32 cellular contexts compared by ENCODE assay signal in the genomic region with DNA sequence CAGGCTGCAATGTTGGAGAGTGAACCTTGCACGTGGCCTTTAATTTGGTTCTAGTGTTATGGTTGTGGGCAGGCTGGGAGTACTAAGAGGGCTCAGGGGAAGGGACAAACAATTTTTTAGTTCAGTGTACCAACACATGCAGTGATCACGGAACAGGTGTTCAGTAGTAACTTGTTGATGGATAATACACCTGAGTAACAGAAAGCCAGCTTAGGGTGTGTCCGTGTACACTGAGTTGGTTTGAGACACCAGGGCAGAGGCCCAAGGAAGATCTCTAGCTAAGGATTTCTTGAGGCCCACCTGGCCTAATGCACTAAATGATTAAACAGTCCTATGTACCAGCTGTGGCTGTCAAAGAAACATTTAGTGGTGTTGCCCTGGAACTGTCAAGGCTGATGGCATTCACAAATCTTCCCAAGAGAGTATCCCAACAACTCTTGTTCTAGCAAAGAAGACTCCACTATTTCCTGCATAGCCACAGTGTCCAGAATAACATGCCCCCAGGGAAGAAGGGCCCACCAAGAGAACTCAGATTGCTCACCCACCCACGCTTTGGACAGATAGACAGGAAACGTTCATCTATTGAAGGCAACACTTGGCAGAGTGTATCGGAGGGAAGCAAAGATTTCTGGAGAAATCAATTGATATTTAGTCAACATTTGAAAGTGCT.
"Had no signal": no experiment of that assay in that cellular context is flagged by ENCODE, and none has a peak within 500 bp of the region (broad histone marks: within the 10 kb centered on the region; RNA-seq: fewer than 3 reads in every experiment).

No MANE protein-coding gene starts in this region.

- DNase-seq: activated CD4-positive, alpha-beta T cell treated with anti-CD3 and anti-CD28 coated beads for 48 hours; activated CD4-positive, alpha-beta T cell treated with anti-CD3 and anti-CD28 coated beads, Interleukin-2, amount 50 U/mL, for 48 hours; activated CD8-positive, alpha-beta memory T cell treated with anti-CD3 and anti-CD28 coated beads for 24 hours; activated effector memory CD4-positive, alpha-beta T cell treated with anti-CD3 and anti-CD28 coated beads, Interleukin-2, amount 50 U/mL, for 16 hours; activated naive CD4-positive, alpha-beta T cell treated with anti-CD3 and anti-CD28 coated beads for 36 hours; activated naive CD8-positive, alpha-beta T cell treated with anti-CD3 and anti-CD28 coated beads for 36 hours; adrenal gland; aorta; dorsolateral prefrontal cortex; effector memory CD4-positive, alpha-beta T cell; erythroblast; foreskin fibroblast; heart left ventricle; hypothalamus; immature natural killer cell; kidney; natural killer cell; occipital lobe; psoas muscle; stimulated activated CD4-positive, alpha-beta T cell treated with anti-CD3 and anti-CD28 coated beads, Interleukin-1b, Interleukin-23, amount 100 ng/mL, for 48 hours; stimulated activated CD4-positive, alpha-beta T cell treated with anti-CD3 and anti-CD28 coated beads, Interleukin-4, amount 100 ng/mL, for 4 hours; stimulated activated CD8-positive, alpha-beta memory T cell treated with anti-CD3 and anti-CD28 coated beads, Interleukin-4, amount 100 ng/mL, for 48 hours; stimulated activated naive CD8-positive, alpha-beta T cell treated with anti-CD3 and anti-CD28 coated beads, Interleukin-15, amount 100 ng/mL, for 72 hours; substantia nigra; thyroid gland; upper lobe of right lung; WERI-Rb-1 had no signal

- H3K4me3 ChIP-seq: adrenal gland, coronary artery, dorsolateral prefrontal cortex, heart left ventricle, neural progenitor cell, psoas muscle, smooth muscle cell, thyroid gland, upper lobe of right lung had no signal

- FAIRE-seq: kidney had no signal

- ATAC-seq: activated CD4-positive, CD25-positive, alpha-beta regulatory T cell treated with anti-CD3 and anti-CD28 coated beads, Interleukin-2, amount 50 U/mL, for 24 hours; heart left ventricle; psoas muscle; stimulated activated memory B cell treated with anti-CD40 and anti-IgM and Interleukin-4, amounts not matched to agents 10 μg/mL and 1 μg/mL and 100 μg/mL, for 72 hours; stimulated activated naive CD8-positive, alpha-beta T cell treated with anti-CD3 and anti-CD28 coated beads, Interleukin-15, amount 100 ng/mL, for 72 hours; upper lobe of right lung had no signal
